1 cellular context compared by ENCODE assay signal in the genomic region with DNA sequence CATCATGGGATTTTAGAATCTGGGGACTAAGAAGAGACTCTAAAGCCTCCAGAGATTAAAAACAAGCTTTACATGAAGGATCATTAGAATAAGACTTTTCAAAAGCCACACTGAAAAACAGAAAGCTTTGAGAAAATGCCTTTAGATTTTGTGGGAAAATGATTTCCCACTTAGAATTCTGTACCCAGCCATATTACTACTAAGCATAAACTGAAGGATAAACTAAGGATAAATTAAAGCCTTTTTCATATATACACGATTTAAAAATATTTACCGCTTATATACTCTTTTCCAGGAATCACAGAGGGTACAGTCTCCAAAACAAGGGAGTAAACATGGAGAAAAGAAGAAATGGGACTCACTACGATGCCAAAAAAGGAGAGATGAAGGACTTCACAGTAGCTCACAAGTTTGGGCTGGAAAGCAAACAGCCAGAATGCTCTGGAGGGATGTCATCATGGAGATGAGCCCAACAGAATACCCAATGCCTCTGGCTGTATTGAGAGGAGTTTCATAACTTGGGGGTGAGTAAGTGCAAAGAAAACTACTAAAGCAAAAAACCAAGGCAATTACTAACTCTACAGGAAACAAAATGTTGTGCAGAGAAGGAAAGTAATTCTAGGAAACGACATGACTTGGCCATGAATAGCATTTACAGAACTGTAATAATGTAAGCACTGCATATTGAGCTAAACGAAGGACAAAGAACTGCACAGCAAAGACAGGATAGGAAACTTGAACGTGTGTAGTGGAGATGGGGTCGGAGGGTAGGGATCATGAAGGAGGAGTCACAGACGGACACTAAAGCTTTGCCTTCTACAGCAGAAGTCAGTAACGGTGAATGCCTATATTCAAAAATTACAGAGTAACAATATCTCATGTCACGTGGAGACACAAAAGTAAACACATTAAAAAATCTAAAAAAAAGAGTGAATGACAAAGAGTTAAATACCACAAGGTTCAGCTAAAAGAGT.
TF ChIP-seq lines count a peak whose summit lies in the region.

No MANE protein-coding gene starts in this region.

TF ChIP-seq in K562, 482 proteins besides CTCF, POLR2A, EP300 and RAD21 (continued from another document and continues in another):
- TF ChIP-seq, protein P1, sequence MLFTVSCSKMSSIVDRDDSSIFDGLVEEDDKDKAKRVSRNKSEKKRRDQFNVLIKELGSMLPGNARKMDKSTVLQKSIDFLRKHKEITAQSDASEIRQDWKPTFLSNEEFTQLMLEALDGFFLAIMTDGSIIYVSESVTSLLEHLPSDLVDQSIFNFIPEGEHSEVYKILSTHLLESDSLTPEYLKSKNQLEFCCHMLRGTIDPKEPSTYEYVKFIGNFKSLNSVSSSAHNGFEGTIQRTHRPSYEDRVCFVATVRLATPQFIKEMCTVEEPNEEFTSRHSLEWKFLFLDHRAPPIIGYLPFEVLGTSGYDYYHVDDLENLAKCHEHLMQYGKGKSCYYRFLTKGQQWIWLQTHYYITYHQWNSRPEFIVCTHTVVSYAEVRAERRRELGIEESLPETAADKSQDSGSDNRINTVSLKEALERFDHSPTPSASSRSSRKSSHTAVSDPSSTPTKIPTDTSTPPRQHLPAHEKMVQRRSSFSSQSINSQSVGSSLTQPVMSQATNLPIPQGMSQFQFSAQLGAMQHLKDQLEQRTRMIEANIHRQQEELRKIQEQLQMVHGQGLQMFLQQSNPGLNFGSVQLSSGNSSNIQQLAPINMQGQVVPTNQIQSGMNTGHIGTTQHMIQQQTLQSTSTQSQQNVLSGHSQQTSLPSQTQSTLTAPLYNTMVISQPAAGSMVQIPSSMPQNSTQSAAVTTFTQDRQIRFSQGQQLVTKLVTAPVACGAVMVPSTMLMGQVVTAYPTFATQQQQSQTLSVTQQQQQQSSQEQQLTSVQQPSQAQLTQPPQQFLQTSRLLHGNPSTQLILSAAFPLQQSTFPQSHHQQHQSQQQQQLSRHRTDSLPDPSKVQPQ (CRISPR knock-in tag; IDR thresholded peaks at IDR 0.05; ENCODE audit: borderline replicate concordance), result no peak
- TF ChIP-seq, protein P2, sequence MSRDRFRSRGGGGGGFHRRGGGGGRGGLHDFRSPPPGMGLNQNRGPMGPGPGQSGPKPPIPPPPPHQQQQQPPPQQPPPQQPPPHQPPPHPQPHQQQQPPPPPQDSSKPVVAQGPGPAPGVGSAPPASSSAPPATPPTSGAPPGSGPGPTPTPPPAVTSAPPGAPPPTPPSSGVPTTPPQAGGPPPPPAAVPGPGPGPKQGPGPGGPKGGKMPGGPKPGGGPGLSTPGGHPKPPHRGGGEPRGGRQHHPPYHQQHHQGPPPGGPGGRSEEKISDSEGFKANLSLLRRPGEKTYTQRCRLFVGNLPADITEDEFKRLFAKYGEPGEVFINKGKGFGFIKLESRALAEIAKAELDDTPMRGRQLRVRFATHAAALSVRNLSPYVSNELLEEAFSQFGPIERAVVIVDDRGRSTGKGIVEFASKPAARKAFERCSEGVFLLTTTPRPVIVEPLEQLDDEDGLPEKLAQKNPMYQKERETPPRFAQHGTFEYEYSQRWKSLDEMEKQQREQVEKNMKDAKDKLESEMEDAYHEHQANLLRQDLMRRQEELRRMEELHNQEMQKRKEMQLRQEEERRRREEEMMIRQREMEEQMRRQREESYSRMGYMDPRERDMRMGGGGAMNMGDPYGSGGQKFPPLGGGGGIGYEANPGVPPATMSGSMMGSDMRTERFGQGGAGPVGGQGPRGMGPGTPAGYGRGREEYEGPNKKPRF (IDR thresholded peaks at IDR 0.05; ENCODE audit: low read depth, low read length), result no peak
- no peak for TF ChIP-seq XRCC4 (IDR thresholded peaks at IDR 0.05; ENCODE audit: extremely low read depth, insufficient read depth, insufficient read length)
- TF ChIP-seq ZFP36 (IDR thresholded peaks at IDR 0.05; ENCODE audit: low read depth, low read length, partially characterized antibody), result no peak
- TF ChIP-seq, protein P3, sequence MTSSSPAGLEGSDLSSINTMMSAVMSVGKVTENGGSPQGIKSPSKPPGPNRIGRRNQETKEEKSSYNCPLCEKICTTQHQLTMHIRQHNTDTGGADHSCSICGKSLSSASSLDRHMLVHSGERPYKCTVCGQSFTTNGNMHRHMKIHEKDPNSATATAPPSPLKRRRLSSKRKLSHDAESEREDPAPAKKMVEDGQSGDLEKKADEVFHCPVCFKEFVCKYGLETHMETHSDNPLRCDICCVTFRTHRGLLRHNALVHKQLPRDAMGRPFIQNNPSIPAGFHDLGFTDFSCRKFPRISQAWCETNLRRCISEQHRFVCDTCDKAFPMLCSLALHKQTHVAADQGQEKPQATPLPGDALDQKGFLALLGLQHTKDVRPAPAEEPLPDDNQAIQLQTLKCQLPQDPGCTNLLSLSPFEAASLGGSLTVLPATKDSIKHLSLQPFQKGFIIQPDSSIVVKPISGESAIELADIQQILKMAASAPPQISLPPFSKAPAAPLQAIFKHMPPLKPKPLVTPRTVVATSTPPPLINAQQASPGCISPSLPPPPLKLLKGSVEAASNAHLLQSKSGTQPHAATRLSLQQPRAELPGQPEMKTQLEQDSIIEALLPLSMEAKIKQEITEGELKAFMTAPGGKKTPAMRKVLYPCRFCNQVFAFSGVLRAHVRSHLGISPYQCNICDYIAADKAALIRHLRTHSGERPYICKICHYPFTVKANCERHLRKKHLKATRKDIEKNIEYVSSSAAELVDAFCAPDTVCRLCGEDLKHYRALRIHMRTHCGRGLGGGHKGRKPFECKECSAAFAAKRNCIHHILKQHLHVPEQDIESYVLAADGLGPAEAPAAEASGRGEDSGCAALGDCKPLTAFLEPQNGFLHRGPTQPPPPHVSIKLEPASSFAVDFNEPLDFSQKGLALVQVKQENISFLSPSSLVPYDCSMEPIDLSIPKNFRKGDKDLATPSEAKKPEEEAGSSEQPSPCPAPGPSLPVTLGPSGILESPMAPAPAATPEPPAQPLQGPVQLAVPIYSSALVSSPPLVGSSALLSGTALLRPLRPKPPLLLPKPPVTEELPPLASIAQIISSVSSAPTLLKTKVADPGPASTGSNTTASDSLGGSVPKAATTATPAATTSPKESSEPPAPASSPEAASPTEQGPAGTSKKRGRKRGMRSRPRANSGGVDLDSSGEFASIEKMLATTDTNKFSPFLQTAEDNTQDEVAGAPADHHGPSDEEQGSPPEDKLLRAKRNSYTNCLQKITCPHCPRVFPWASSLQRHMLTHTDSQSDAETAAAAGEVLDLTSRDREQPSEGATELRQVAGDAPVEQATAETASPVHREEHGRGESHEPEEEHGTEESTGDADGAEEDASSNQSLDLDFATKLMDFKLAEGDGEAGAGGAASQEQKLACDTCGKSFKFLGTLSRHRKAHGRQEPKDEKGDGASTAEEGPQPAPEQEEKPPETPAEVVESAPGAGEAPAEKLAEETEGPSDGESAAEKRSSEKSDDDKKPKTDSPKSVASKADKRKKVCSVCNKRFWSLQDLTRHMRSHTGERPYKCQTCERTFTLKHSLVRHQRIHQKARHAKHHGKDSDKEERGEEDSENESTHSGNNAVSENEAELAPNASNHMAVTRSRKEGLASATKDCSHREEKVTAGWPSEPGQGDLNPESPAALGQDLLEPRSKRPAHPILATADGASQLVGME (CRISPR knock-in tag; IDR thresholded peaks at IDR 0.05), result no peak
- no peak for TF ChIP-seq ZNF124 (CRISPR knock-in tag; IDR thresholded peaks at IDR 0.05)
- no peak for TF ChIP-seq NFIC (IDR thresholded peaks at IDR 0.05)
- TF ChIP-seq KLF10 (CRISPR knock-in tag; IDR thresholded peaks at IDR 0.05), result no peak
- no peak for TF ChIP-seq RBFOX2 (IDR thresholded peaks at IDR 0.05; ENCODE audit: low read depth, low read length)
- TF ChIP-seq NR2C2 (CRISPR knock-in tag; IDR thresholded peaks at IDR 0.05), result no peak
- peak; percentile 72 for TF ChIP-seq NR2C2 (tag; IDR thresholded peaks at IDR 0.05)
- TF ChIP-seq, protein P4, sequence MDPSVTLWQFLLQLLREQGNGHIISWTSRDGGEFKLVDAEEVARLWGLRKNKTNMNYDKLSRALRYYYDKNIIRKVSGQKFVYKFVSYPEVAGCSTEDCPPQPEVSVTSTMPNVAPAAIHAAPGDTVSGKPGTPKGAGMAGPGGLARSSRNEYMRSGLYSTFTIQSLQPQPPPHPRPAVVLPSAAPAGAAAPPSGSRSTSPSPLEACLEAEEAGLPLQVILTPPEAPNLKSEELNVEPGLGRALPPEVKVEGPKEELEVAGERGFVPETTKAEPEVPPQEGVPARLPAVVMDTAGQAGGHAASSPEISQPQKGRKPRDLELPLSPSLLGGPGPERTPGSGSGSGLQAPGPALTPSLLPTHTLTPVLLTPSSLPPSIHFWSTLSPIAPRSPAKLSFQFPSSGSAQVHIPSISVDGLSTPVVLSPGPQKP (CRISPR knock-in tag; IDR thresholded peaks at IDR 0.05), result no peak
- TF ChIP-seq SMAD1 (IDR thresholded peaks at IDR 0.05; ENCODE audit: low read depth, low read length, partially characterized antibody), result no peak
- 0 out of 2 replicates have a peak, but pooled peaks have one; percentile 10 for TF ChIP-seq FOXM1 (IDR thresholded peaks at IDR 0.05; ENCODE audit: low read depth)
- no peak for TF ChIP-seq FOXM1 (CRISPR knock-in tag; IDR thresholded peaks at IDR 0.05; ENCODE audit: low read depth)
- no peak for TF ChIP-seq ZNF41 (CRISPR knock-in tag; conservative IDR thresholded peaks at IDR 0.05)
- TF ChIP-seq MAFG (tag; conservative IDR thresholded peaks at IDR 0.05), result no peak
- TF ChIP-seq ZNF444 (CRISPR knock-in tag; IDR thresholded peaks at IDR 0.05), result no peak
- no peak for TF ChIP-seq MECOM (CRISPR knock-in tag; IDR thresholded peaks at IDR 0.05)
- no peak for TF ChIP-seq RBM14 (IDR thresholded peaks at IDR 0.05; ENCODE audit: borderline replicate concordance, insufficient read depth, low read depth, low read length)
- TF ChIP-seq, protein P5, sequence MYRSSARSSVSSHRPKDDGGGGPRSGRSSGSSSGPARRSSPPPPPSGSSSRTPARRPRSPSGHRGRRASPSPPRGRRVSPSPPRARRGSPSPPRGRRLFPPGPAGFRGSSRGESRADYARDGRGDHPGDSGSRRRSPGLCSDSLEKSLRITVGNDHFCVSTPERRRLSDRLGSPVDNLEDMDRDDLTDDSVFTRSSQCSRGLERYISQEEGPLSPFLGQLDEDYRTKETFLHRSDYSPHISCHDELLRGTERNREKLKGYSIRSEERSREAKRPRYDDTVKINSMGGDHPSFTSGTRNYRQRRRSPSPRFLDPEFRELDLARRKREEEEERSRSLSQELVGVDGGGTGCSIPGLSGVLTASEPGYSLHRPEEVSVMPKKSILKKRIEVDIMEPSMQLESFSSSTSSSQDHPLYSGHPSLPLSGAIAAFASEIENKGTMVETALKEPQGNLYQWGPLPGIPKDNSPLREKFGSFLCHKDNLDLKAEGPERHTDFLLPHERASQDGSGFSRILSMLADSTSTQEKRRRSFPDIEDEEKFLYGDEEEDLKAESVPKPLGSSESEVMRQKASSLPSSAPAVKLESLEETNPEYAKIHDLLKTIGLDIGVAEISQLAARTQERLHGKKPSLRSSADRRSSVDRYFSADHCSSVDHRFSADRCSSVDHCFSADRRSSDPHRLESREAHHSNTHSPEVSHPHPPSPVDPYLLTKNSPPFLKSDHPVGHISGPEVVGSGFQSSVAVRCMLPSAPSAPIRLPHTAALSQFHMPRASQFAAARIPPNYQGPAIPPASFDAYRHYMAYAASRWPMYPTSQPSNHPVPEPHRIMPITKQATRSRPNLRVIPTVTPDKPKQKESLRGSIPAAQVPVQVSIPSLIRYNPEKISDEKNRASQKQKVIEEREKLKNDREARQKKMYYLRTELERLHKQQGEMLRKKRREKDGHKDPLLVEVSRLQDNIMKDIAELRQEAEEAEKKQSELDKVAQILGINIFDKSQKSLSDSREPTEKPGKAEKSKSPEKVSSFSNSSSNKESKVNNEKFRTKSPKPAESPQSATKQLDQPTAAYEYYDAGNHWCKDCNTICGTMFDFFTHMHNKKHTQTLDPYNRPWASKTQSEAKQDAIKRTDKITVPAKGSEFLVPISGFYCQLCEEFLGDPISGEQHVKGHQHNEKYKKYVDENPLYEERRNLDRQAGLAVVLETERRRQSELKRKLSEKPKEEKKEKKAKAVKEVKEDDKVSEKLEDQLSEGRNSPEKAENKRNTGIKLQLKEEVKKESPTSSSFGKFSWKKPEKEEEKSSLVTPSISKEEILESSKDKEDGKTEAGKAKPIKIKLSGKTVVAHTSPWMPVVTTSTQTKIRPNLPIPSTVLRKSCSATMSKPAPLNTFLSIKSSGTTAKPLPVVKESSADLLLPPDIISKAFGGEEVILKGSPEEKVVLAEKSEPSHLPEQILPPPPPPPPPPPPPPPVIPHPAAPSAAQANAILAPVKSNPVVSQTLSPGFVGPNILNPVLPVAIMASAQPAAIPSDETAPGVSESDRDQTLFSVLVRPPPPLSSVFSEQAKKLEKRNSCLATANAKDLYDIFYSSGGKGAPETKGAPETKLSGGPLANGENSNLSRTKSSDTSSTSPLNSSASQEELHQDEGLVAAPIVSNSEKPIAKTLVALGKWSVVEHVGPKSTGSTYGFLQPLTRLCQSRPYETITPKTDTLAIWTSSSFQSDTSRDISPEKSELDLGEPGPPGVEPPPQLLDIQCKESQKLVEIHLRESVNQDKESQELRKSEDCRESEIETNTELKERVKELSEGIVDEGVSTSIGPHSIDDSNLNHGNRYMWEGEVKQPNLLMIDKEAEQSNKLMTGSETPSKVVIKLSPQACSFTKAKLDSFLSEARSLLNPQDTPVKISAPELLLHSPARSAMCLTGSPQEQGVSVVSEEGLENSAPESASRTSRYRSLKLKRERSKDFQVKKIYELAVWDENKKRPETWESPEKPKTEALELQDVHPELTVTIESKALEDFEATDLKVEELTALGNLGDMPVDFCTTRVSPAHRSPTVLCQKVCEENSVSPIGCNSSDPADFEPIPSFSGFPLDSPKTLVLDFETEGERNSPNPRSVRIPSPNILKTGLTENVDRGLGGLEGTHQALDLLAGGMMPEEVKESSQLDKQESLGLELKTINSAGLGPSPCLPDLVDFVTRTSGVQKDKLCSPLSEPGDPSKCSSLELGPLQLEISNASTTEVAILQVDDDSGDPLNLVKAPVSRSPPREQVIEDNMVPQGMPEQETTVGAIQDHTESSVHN (IDR thresholded peaks at IDR 0.05; ENCODE audit: borderline replicate concordance in 1 of 2, low read depth in 1 of 2), result no peak
- TF ChIP-seq DIDO1 (tag; IDR thresholded peaks at IDR 0.05; ENCODE audit: low read depth), result no peak
- TF ChIP-seq SRSF9 (IDR thresholded peaks at IDR 0.05; ENCODE audit: borderline replicate concordance, low read depth, low read length), result no peak
- TF ChIP-seq ZNF696 (CRISPR knock-in tag; conservative IDR thresholded peaks at IDR 0.05), result no peak
- TF ChIP-seq CHCHD3 (CRISPR knock-in tag; IDR thresholded peaks at IDR 0.05), result no peak
- no peak for TF ChIP-seq ZKSCAN1 (IDR thresholded peaks at IDR 0.05; ENCODE audit: low read depth, low read length)
- TF ChIP-seq ARID2 (IDR thresholded peaks at IDR 0.05), result no peak
- TF ChIP-seq ZNF507 (tag; conservative IDR thresholded peaks at IDR 0.05), result no peak
- TF ChIP-seq NFATC3 (IDR thresholded peaks at IDR 0.05), result no peak
- no peak for TF ChIP-seq KDM1A (IDR thresholded peaks at IDR 0.05)
- TF ChIP-seq NBN (IDR thresholded peaks at IDR 0.05; ENCODE audit: low read depth), result 0 out of 2 replicates have a peak, but pooled peaks have one; percentile 19
- TF ChIP-seq, protein P6, sequence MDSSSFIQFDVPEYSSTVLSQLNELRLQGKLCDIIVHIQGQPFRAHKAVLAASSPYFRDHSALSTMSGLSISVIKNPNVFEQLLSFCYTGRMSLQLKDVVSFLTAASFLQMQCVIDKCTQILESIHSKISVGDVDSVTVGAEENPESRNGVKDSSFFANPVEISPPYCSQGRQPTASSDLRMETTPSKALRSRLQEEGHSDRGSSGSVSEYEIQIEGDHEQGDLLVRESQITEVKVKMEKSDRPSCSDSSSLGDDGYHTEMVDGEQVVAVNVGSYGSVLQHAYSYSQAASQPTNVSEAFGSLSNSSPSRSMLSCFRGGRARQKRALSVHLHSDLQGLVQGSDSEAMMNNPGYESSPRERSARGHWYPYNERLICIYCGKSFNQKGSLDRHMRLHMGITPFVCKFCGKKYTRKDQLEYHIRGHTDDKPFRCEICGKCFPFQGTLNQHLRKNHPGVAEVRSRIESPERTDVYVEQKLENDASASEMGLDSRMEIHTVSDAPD (CRISPR knock-in tag; IDR thresholded peaks at IDR 0.05), result no peak
